Comparison of ENCODE assay signal across 1 cellular context in the genomic region with DNA sequence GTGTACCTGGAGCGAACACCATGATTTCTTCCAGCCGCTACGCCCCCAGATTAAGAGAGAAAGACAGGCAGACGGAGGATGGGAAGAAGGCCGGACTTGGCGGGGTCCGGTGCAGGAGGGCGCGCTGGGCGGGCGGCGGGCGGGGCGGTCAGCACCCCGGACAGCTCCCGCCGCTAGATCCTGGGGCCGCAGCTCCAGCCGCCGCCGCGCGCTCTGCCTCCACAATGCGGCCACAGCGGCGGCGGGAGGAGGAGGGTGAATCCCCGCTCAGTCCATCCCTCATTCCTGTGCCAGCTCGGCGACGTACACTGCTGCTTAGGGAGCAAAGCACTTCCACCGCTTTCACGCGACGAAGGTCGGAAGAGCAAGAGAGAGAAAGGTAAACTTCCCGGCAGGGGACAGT.
TF ChIP-seq lines count a peak whose summit lies in the region.

TSS of gene AKAIN1 (minus strand) at position 226 of the 403 bp plus-strand sequence. CDS start at position 22, 204 bp downstream.

TF ChIP-seq in HepG2, 621 proteins besides CTCF, POLR2A, EP300 and RAD21 (continued from another document and continues in another):
- no peak for TF ChIP-seq ZNF543 (CRISPR knock-in tag; IDR thresholded peaks at IDR 0.05)
- no peak for TF ChIP-seq NCOA5 (CRISPR knock-in tag; IDR thresholded peaks at IDR 0.05)
- TF ChIP-seq ZNF574 (CRISPR knock-in tag; IDR thresholded peaks at IDR 0.05): peak; percentile 78
- TF ChIP-seq, protein P1, sequence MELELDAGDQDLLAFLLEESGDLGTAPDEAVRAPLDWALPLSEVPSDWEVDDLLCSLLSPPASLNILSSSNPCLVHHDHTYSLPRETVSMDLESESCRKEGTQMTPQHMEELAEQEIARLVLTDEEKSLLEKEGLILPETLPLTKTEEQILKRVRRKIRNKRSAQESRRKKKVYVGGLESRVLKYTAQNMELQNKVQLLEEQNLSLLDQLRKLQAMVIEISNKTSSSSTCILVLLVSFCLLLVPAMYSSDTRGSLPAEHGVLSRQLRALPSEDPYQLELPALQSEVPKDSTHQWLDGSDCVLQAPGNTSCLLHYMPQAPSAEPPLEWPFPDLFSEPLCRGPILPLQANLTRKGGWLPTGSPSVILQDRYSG (CRISPR knock-in tag; IDR thresholded peaks at IDR 0.05): peak; percentile 72; the same call in 1 of the 2 replicates
- peak; percentile 85; the same call in 1 of the 2 replicates for TF ChIP-seq ZSCAN9 (CRISPR knock-in tag; IDR thresholded peaks at IDR 0.05; ENCODE audit: borderline replicate concordance)
- no peak for TF ChIP-seq DR1 (CRISPR knock-in tag; IDR thresholded peaks at IDR 0.05)
- TF ChIP-seq ZNF296 (CRISPR knock-in tag; conservative IDR thresholded peaks at IDR 0.05): no peak
- no peak for TF ChIP-seq ZNF383 (CRISPR knock-in tag; IDR thresholded peaks at IDR 0.05; ENCODE audit: borderline replicate concordance)
- TF ChIP-seq FOXP1 (IDR thresholded peaks at IDR 0.05): no peak
- TF ChIP-seq FOXP1 (CRISPR knock-in tag; IDR thresholded peaks at IDR 0.05): no peak
- TF ChIP-seq ZSCAN21 (CRISPR knock-in tag; IDR thresholded peaks at IDR 0.05; ENCODE audit: borderline replicate concordance): peak; percentile 79
- TF ChIP-seq, protein P2, sequence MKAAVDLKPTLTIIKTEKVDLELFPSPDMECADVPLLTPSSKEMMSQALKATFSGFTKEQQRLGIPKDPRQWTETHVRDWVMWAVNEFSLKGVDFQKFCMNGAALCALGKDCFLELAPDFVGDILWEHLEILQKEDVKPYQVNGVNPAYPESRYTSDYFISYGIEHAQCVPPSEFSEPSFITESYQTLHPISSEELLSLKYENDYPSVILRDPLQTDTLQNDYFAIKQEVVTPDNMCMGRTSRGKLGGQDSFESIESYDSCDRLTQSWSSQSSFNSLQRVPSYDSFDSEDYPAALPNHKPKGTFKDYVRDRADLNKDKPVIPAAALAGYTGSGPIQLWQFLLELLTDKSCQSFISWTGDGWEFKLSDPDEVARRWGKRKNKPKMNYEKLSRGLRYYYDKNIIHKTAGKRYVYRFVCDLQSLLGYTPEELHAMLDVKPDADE (CRISPR knock-in tag; IDR thresholded peaks at IDR 0.05): peak; percentile 74; the same call in 1 of the 2 replicates
- no peak for TF ChIP-seq EHMT2 (IDR thresholded peaks at IDR 0.05; ENCODE audit: borderline replicate concordance, low read depth, low read length)
- no peak for TF ChIP-seq POLR2G (IDR thresholded peaks at IDR 0.05; ENCODE audit: low read depth, low read length)
- no peak for TF ChIP-seq ARHGAP35 (CRISPR knock-in tag; IDR thresholded peaks at IDR 0.05; ENCODE audit: borderline replicate concordance)
- TF ChIP-seq MXI1 (IDR thresholded peaks at IDR 0.05; ENCODE audit: borderline replicate concordance, low read depth, low read length): no peak
- peak; percentile 81; the same call in 1 of the 2 replicates for TF ChIP-seq ZIK1 (CRISPR knock-in tag; IDR thresholded peaks at IDR 0.05; ENCODE audit: borderline replicate concordance, low read depth)
- peak; percentile 54; the same call in 1 of the 2 replicates for TF ChIP-seq FOXO1 (CRISPR knock-in tag; IDR thresholded peaks at IDR 0.05)
- TF ChIP-seq STAT5B (CRISPR knock-in tag; IDR thresholded peaks at IDR 0.05): no peak
- TF ChIP-seq, protein P3, sequence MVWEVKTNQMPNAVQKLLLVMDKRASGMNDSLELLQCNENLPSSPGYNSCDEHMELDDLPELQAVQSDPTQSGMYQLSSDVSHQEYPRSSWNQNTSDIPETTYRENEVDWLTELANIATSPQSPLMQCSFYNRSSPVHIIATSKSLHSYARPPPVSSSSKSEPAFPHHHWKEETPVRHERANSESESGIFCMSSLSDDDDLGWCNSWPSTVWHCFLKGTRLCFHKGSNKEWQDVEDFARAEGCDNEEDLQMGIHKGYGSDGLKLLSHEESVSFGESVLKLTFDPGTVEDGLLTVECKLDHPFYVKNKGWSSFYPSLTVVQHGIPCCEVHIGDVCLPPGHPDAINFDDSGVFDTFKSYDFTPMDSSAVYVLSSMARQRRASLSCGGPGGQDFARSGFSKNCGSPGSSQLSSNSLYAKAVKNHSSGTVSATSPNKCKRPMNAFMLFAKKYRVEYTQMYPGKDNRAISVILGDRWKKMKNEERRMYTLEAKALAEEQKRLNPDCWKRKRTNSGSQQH (CRISPR knock-in tag; IDR thresholded peaks at IDR 0.05; ENCODE audit: low read depth): peak; percentile 78
- TF ChIP-seq SAP130 (CRISPR knock-in tag; IDR thresholded peaks at IDR 0.05; ENCODE audit: low read depth): peak; percentile 43; the same call in 1 of the 2 replicates
- TF ChIP-seq ZNF160 (CRISPR knock-in tag; IDR thresholded peaks at IDR 0.05): peak; percentile 78
- TF ChIP-seq HNF4A (CRISPR knock-in tag; IDR thresholded peaks at IDR 0.05): no peak
- TF ChIP-seq ZNF652 (CRISPR knock-in tag; IDR thresholded peaks at IDR 0.05; ENCODE audit: borderline replicate concordance, low read depth): no peak
- no peak for TF ChIP-seq ZNF224 (CRISPR knock-in tag; IDR thresholded peaks at IDR 0.05)
- TF ChIP-seq HDAC1 (CRISPR knock-in tag; IDR thresholded peaks at IDR 0.05): no peak
- TF ChIP-seq NR2F6 (IDR thresholded peaks at IDR 0.05): no peak
- TF ChIP-seq NR2F6 (CRISPR knock-in tag; IDR thresholded peaks at IDR 0.05): no peak
- no peak for TF ChIP-seq ZMYM4 (CRISPR knock-in tag; IDR thresholded peaks at IDR 0.05)
- no peak for TF ChIP-seq RBM22 (optimal IDR thresholded peaks at IDR 0.05; ENCODE audit: low read length)
- TF ChIP-seq TFDP2 (CRISPR knock-in tag; IDR thresholded peaks at IDR 0.05): 0 out of 2 replicates have a peak, but pooled peaks have one; percentile 35
- TF ChIP-seq IRX3 (CRISPR knock-in tag; IDR thresholded peaks at IDR 0.05; ENCODE audit: borderline replicate concordance, low read depth): 0 out of 2 replicates have a peak, but pooled peaks have one; percentile 32
- no peak for TF ChIP-seq CBX1 (IDR thresholded peaks at IDR 0.05; ENCODE audit: low read depth)
- TF ChIP-seq, protein P4, sequence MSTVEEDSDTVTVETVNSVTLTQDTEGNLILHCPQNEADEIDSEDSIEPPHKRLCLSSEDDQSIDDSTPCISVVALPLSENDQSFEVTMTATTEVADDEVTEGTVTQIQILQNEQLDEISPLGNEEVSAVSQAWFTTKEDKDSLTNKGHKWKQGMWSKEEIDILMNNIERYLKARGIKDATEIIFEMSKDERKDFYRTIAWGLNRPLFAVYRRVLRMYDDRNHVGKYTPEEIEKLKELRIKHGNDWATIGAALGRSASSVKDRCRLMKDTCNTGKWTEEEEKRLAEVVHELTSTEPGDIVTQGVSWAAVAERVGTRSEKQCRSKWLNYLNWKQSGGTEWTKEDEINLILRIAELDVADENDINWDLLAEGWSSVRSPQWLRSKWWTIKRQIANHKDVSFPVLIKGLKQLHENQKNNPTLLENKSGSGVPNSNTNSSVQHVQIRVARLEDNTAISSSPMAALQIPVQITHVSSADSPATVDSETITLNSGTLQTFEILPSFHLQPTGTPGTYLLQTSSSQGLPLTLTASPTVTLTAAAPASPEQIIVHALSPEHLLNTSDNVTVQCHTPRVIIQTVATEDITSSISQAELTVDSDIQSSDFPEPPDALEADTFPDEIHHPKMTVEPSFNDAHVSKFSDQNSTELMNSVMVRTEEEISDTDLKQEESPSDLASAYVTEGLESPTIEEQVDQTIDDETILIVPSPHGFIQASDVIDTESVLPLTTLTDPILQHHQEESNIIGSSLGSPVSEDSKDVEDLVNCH (CRISPR knock-in tag; IDR thresholded peaks at IDR 0.05): no peak
- peak; percentile 98 for TF ChIP-seq ZNF564 (CRISPR knock-in tag; IDR thresholded peaks at IDR 0.05)
- TF ChIP-seq, protein P5, sequence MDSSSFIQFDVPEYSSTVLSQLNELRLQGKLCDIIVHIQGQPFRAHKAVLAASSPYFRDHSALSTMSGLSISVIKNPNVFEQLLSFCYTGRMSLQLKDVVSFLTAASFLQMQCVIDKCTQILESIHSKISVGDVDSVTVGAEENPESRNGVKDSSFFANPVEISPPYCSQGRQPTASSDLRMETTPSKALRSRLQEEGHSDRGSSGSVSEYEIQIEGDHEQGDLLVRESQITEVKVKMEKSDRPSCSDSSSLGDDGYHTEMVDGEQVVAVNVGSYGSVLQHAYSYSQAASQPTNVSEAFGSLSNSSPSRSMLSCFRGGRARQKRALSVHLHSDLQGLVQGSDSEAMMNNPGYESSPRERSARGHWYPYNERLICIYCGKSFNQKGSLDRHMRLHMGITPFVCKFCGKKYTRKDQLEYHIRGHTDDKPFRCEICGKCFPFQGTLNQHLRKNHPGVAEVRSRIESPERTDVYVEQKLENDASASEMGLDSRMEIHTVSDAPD (CRISPR knock-in tag; IDR thresholded peaks at IDR 0.05): no peak
- TF ChIP-seq BRCA1 (CRISPR knock-in tag; IDR thresholded peaks at IDR 0.05): peak; percentile 82; the same call in 1 of the 2 replicates
- no peak for TF ChIP-seq CREB1 (IDR thresholded peaks at IDR 0.05)
- no peak for TF ChIP-seq CREB1 (CRISPR knock-in tag; IDR thresholded peaks at IDR 0.05)
- no peak for TF ChIP-seq RORA (CRISPR knock-in tag; IDR thresholded peaks at IDR 0.05)
- TF ChIP-seq PTBP1 (IDR thresholded peaks at IDR 0.05; ENCODE audit: low read depth, low read length, poor library complexity, severe bottlenecking): no peak
- no peak for TF ChIP-seq MAFF (IDR thresholded peaks at IDR 0.05; ENCODE audit: low read depth, low read length)
- no peak for TF ChIP-seq DNMT3B (CRISPR knock-in tag; conservative IDR thresholded peaks at IDR 0.05)
- TF ChIP-seq RFX5 (IDR thresholded peaks at IDR 0.05; ENCODE audit: low read depth, low read length): no peak
- TF ChIP-seq SNRNP70 (IDR thresholded peaks at IDR 0.05; ENCODE audit: low read depth, low read length): no peak
- no peak for TF ChIP-seq ZNF761 (CRISPR knock-in tag; conservative IDR thresholded peaks at IDR 0.05)
- no peak for TF ChIP-seq MTA3 (CRISPR knock-in tag; IDR thresholded peaks at IDR 0.05)
- TF ChIP-seq RFXANK (CRISPR knock-in tag; IDR thresholded peaks at IDR 0.05): no peak
- TF ChIP-seq SAFB2 (CRISPR knock-in tag; IDR thresholded peaks at IDR 0.05; ENCODE audit: borderline replicate concordance, low read depth): no peak
- peak; percentile 66; the same call in 1 of the 2 replicates for TF ChIP-seq ZNF331 (CRISPR knock-in tag; IDR thresholded peaks at IDR 0.05)
- TF ChIP-seq AHR (CRISPR knock-in tag; IDR thresholded peaks at IDR 0.05): no peak
- TF ChIP-seq ZNF510 (CRISPR knock-in tag; IDR thresholded peaks at IDR 0.05; ENCODE audit: low read depth): no peak
- TF ChIP-seq, protein P6, sequence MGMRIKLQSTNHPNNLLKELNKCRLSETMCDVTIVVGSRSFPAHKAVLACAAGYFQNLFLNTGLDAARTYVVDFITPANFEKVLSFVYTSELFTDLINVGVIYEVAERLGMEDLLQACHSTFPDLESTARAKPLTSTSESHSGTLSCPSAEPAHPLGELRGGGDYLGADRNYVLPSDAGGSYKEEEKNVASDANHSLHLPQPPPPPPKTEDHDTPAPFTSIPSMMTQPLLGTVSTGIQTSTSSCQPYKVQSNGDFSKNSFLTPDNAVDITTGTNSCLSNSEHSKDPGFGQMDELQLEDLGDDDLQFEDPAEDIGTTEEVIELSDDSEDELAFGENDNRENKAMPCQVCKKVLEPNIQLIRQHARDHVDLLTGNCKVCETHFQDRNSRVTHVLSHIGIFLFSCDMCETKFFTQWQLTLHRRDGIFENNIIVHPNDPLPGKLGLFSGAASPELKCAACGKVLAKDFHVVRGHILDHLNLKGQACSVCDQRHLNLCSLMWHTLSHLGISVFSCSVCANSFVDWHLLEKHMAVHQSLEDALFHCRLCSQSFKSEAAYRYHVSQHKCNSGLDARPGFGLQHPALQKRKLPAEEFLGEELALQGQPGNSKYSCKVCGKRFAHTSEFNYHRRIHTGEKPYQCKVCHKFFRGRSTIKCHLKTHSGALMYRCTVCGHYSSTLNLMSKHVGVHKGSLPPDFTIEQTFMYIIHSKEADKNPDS (CRISPR knock-in tag; IDR thresholded peaks at IDR 0.05): no peak
- TF ChIP-seq, protein P7, sequence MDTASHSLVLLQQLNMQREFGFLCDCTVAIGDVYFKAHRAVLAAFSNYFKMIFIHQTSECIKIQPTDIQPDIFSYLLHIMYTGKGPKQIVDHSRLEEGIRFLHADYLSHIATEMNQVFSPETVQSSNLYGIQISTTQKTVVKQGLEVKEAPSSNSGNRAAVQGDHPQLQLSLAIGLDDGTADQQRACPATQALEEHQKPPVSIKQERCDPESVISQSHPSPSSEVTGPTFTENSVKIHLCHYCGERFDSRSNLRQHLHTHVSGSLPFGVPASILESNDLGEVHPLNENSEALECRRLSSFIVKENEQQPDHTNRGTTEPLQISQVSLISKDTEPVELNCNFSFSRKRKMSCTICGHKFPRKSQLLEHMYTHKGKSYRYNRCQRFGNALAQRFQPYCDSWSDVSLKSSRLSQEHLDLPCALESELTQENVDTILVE (CRISPR knock-in tag; IDR thresholded peaks at IDR 0.05): peak; percentile 30; the same call in 1 of the 2 replicates
- no peak for TF ChIP-seq SP1 (IDR thresholded peaks at IDR 0.05)
- TF ChIP-seq SP1 (CRISPR knock-in tag; IDR thresholded peaks at IDR 0.05): no peak
- TF ChIP-seq MIXL1 (CRISPR knock-in tag; IDR thresholded peaks at IDR 0.05): peak; percentile 27; the same call in 1 of the 2 replicates
- no peak for TF ChIP-seq FOXK2 (IDR thresholded peaks at IDR 0.05)
- no peak for TF ChIP-seq ZNF30 (CRISPR knock-in tag; IDR thresholded peaks at IDR 0.05)
- TF ChIP-seq ZNF839 (CRISPR knock-in tag; IDR thresholded peaks at IDR 0.05; ENCODE audit: borderline replicate concordance): no peak
